Comparison of ENCODE assay signal across 1 cellular context in the genomic region with DNA sequence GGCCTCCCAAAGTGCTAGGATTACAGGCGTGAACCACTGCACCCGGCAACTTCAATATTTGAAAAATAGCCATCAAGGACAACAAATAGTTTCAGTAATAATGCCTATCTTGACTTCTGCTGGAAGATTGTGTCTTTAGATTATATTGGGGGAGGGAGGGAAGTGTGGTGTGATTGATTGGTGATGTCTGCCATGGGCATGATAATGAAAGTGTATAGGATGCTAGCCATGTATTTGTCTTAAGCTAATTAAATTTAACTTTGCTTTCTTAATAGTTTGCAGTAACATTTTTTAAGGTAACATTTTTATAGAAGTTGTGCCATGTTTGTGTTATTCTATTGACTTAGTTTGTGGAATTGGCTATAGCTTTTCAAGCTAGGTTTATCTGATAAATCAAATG.
TF ChIP-seq lines count a peak whose summit lies in the region.

No MANE protein-coding gene starts in this region.

TF ChIP-seq in WTC11, 78 proteins besides CTCF, POLR2A, EP300 and RAD21 (continued from another document):
- TF ChIP-seq, protein P1, sequence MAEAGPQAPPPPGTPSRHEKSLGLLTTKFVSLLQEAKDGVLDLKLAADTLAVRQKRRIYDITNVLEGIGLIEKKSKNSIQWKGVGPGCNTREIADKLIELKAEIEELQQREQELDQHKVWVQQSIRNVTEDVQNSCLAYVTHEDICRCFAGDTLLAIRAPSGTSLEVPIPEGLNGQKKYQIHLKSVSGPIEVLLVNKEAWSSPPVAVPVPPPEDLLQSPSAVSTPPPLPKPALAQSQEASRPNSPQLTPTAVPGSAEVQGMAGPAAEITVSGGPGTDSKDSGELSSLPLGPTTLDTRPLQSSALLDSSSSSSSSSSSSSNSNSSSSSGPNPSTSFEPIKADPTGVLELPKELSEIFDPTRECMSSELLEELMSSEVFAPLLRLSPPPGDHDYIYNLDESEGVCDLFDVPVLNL (CRISPR knock-in tag; IDR thresholded peaks at IDR 0.05; ENCODE audit: borderline replicate concordance, low read depth): no peak
- TF ChIP-seq CREM (CRISPR knock-in tag; IDR thresholded peaks at IDR 0.05) (no peak), ZNF121 (CRISPR knock-in tag; IDR thresholded peaks at IDR 0.05) (no peak), GTF2I (CRISPR knock-in tag; conservative IDR thresholded peaks at IDR 0.05) (no peak), PRDM15 (CRISPR knock-in tag; IDR thresholded peaks at IDR 0.05) (no peak), ZNF138 (CRISPR knock-in tag; conservative IDR thresholded peaks at IDR 0.05) (no peak), FOXK1 (CRISPR knock-in tag; IDR thresholded peaks at IDR 0.05) (no peak), ZNF396 (CRISPR knock-in tag; IDR thresholded peaks at IDR 0.05; ENCODE audit: borderline replicate concordance) (no peak), IRF2 (CRISPR knock-in tag; IDR thresholded peaks at IDR 0.05; ENCODE audit: borderline replicate concordance, low read depth) (no peak), JUN (CRISPR knock-in tag; IDR thresholded peaks at IDR 0.05) (no peak)
- TF ChIP-seq, protein P2, sequence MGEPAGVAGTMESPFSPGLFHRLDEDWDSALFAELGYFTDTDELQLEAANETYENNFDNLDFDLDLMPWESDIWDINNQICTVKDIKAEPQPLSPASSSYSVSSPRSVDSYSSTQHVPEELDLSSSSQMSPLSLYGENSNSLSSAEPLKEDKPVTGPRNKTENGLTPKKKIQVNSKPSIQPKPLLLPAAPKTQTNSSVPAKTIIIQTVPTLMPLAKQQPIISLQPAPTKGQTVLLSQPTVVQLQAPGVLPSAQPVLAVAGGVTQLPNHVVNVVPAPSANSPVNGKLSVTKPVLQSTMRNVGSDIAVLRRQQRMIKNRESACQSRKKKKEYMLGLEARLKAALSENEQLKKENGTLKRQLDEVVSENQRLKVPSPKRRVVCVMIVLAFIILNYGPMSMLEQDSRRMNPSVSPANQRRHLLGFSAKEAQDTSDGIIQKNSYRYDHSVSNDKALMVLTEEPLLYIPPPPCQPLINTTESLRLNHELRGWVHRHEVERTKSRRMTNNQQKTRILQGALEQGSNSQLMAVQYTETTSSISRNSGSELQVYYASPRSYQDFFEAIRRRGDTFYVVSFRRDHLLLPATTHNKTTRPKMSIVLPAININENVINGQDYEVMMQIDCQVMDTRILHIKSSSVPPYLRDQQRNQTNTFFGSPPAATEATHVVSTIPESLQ (CRISPR knock-in tag; IDR thresholded peaks at IDR 0.05): no peak
- TF ChIP-seq, protein P3, sequence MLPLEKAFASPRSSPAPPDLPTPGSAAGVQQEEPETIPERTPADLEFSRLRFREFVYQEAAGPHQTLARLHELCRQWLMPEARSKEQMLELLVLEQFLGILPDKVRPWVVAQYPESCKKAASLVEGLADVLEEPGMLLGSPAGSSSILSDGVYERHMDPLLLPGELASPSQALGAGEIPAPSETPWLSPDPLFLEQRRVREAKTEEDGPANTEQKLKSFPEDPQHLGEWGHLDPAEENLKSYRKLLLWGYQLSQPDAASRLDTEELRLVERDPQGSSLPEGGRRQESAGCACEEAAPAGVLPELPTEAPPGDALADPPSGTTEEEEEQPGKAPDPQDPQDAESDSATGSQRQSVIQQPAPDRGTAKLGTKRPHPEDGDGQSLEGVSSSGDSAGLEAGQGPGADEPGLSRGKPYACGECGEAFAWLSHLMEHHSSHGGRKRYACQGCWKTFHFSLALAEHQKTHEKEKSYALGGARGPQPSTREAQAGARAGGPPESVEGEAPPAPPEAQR (CRISPR knock-in tag; IDR thresholded peaks at IDR 0.05): no peak
- TF ChIP-seq, protein P4, sequence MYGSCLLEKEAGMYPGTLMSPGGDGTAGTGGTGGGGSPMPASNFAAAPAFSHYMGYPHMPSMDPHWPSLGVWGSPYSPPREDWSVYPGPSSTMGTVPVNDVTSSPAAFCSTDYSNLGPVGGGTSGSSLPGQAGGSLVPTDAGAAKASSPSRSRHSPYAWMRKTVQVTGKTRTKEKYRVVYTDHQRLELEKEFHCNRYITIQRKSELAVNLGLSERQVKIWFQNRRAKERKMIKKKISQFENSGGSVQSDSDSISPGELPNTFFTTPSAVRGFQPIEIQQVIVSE (CRISPR knock-in tag; IDR thresholded peaks at IDR 0.05; ENCODE audit: borderline replicate concordance): no peak
- TF ChIP-seq, protein P5, sequence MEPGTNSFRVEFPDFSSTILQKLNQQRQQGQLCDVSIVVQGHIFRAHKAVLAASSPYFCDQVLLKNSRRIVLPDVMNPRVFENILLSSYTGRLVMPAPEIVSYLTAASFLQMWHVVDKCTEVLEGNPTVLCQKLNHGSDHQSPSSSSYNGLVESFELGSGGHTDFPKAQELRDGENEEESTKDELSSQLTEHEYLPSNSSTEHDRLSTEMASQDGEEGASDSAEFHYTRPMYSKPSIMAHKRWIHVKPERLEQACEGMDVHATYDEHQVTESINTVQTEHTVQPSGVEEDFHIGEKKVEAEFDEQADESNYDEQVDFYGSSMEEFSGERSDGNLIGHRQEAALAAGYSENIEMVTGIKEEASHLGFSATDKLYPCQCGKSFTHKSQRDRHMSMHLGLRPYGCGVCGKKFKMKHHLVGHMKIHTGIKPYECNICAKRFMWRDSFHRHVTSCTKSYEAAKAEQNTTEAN (CRISPR knock-in tag; IDR thresholded peaks at IDR 0.05): no peak
TF ChIP-seq in WTC11: peak in this region for 0.
